8 cellular contexts compared by ENCODE assay signal in genomic region chr16:352547-353403, GRCh38. TPM values are rescaled to one million over a fixed set of nuclear protein-coding genes. Genes with fewer than 3 reads are reported as not detected.
DNase-seq lines count a peak whose midpoint lies in the region; ATAC-seq and TF ChIP-seq lines count a peak whose summit lies in the region.

A gene with protein sequence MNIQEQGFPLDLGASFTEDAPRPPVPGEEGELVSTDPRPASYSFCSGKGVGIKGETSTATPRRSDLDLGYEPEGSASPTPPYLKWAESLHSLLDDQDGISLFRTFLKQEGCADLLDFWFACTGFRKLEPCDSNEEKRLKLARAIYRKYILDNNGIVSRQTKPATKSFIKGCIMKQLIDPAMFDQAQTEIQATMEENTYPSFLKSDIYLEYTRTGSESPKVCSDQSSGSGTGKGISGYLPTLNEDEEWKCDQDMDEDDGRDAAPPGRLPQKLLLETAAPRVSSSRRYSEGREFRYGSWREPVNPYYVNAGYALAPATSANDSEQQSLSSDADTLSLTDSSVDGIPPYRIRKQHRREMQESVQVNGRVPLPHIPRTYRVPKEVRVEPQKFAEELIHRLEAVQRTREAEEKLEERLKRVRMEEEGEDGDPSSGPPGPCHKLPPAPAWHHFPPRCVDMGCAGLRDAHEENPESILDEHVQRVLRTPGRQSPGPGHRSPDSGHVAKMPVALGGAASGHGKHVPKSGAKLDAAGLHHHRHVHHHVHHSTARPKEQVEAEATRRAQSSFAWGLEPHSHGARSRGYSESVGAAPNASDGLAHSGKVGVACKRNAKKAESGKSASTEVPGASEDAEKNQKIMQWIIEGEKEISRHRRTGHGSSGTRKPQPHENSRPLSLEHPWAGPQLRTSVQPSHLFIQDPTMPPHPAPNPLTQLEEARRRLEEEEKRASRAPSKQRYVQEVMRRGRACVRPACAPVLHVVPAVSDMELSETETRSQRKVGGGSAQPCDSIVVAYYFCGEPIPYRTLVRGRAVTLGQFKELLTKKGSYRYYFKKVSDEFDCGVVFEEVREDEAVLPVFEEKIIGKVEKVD (minus strand): TSS chr16:352723. CDS start chr16:347025, 5,698 bp downstream.

- H3K4me1 ChIP-seq in mononuclear cell (ENCODE audit: insufficient read depth, low read length) = peaks cover 66% of the 10 kb centered on the region

- TF ChIP-seq CTCF in epithelial cell of esophagus (IDR thresholded peaks at IDR 0.05; ENCODE audit: insufficient read depth, low read depth, low read length, missing control alignments) = peak; percentile 22

- peak; percentile 49; the same call in 1 of the 2 replicates for TF ChIP-seq RAD21 in Ishikawa (IDR thresholded peaks at IDR 0.05; ENCODE audit: low read depth)

- DNase-seq in Caki2 (ENCODE audit: low read depth) (peak; percentile 89), OCI-M1 (lab: John Stamatoyannopoulos, UW) (peak; percentile 99), activated T-cell treated with anti-CD3 and anti-CD28 coated beads for 24 hours (ENCODE audit: low read depth) (peak; percentile 100), epithelial cell of esophagus (ENCODE audit: low read depth) (peak; percentile 99)
- peak; percentile 100 for DNase-seq in stimulated activated CD8-positive, alpha-beta memory T cell treated with anti-CD3 and anti-CD28 coated beads, Interleukin-2, amount 100 ng/mL, for 48 hours (ENCODE audit: low read depth in 2 of 2)

- H3K9me3 ChIP-seq in mononuclear cell (ENCODE audit: low read depth, low read length) = no peaks in the 10 kb centered on the region

- peak; percentile 51 for ATAC-seq in GM21447 (IDR thresholded peaks at IDR 0.05; ENCODE audit: unreplicated experiment)

- no peak for TF ChIP-seq EP300 in Ishikawa (IDR thresholded peaks at IDR 0.05; ENCODE audit: borderline replicate concordance)

- H3K27me3 ChIP-seq in mononuclear cell (ENCODE audit: insufficient read depth, low read length) = no peaks in the 10 kb centered on the region

- in situ Hi-C loops in Caki2 (cut with HindIII; ENCODE audit: low pct_unique_long_range_greater_than_20kb, low sequenced_read_pairs) = no loop called here

- H3K4me3 ChIP-seq in epithelial cell of esophagus (ENCODE audit: low read length) (peak within 1 kb of the TSS; percentile 65), mononuclear cell (ENCODE audit: low read length) (peak within 1 kb of the TSS; percentile 50)

TF ChIP-seq in Ishikawa, 13 proteins besides CTCF, POLR2A, EP300 and RAD21:
- 0 out of 2 replicates have a peak, but pooled peaks have one; percentile 7 for TF ChIP-seq USF1 (IDR thresholded peaks at IDR 0.05)
- TF ChIP-seq TCF12 (IDR thresholded peaks at IDR 0.05; ENCODE audit: low read depth) = 0 out of 2 replicates have a peak, but pooled peaks have one; percentile 17
- TF ChIP-seq FOXM1 (IDR thresholded peaks at IDR 0.05; ENCODE audit: borderline replicate concordance, low read depth) = no peak
- TF ChIP-seq EGR1 (IDR thresholded peaks at IDR 0.05) = peak; percentile 43; the same call in 1 of the 2 replicates
- TF ChIP-seq YY1 (IDR thresholded peaks at IDR 0.05; ENCODE audit: low read depth) = peak; percentile 76
- peak; percentile 60 for TF ChIP-seq MAX (IDR thresholded peaks at IDR 0.05)
- TF ChIP-seq TEAD4 (IDR thresholded peaks at IDR 0.05) = no peak
- no peak for TF ChIP-seq CEBPB (IDR thresholded peaks at IDR 0.05)
- no peak for TF ChIP-seq REST (IDR thresholded peaks at IDR 0.05; ENCODE audit: low read depth)
- TF ChIP-seq NFIC (IDR thresholded peaks at IDR 0.05) = no peak
- no peak; the same call in 1 of the 2 replicates for TF ChIP-seq ZBTB7A (IDR thresholded peaks at IDR 0.05; ENCODE audit: low read depth)
- TF ChIP-seq TAF1 (IDR thresholded peaks at IDR 0.05; ENCODE audit: low read depth) = peak; percentile 54; the same call in 1 of the 2 replicates
- TF ChIP-seq CREB1 (IDR thresholded peaks at IDR 0.05; ENCODE audit: low read depth) = no peak
TF ChIP-seq in Ishikawa: peak in this region for 6.

RNA-seq across cellular contexts. Expression of the gene that starts here (rescaled TPM):
- total RNA-seq in Caki2 (2014; rRNA removed; shearing (Covaris generic); ENCODE audit: low replicate concordance) = 82.2 and 84.5 TPM in 2 replicates
- 35.8 TPM for total RNA-seq in mononuclear cell

Comparison
In these comparisons a context has a peak if more than half of its experiments do, and no peak if none do; other contexts are left out.
1. Peak in every context shown above with its lines: DNase-seq, ATAC-seq and H3K4me3 ChIP-seq.